ENCODE assay signal across 35 cellular contexts in genomic region chr1:178076607-178077006, GRCh38. TPM values are rescaled to one million over a fixed set of nuclear protein-coding genes. Genes with fewer than 3 reads are reported as not detected.
"Had no signal": no experiment of that assay in that cellular context is flagged by ENCODE, and none has a peak within 500 bp of the region (broad histone marks: within the 10 kb centered on the region; RNA-seq: fewer than 3 reads in every experiment).

No MANE protein-coding gene starts in this region.

- H3K9me3 ChIP-seq: ascending aorta had no signal

- ATAC-seq: activated CD4-positive, alpha-beta T cell treated with anti-CD3 and anti-CD28 coated beads for 36 hours; activated CD4-positive, CD25-positive, alpha-beta regulatory T cell treated with anti-CD3 and anti-CD28 coated beads, Interleukin-2, amount 50 U/mL, for 24 hours; activated CD8-positive, alpha-beta memory T cell treated with anti-CD3 and anti-CD28 coated beads, Interleukin-2, amount 10 ng/mL, durations not matched to agents 7 days and 5 days; activated CD8-positive, alpha-beta T cell treated with anti-CD3 and anti-CD28 coated beads, Interleukin-2, amount 10 ng/mL, durations not matched to agents 7 days and 5 days; activated naive CD8-positive, alpha-beta T cell treated with anti-CD3 and anti-CD28 coated beads, Interleukin-2, amount 50 U/mL, for 24 hours; T-cell; T-helper 17 cell had no signal

- H3K27ac ChIP-seq: ascending aorta, cardiac muscle cell, VCaP had no signal

- H3K4me3 ChIP-seq: ascending aorta, cardiac muscle cell had no signal

- H3K4me3 Mint-ChIP-seq: activated CD4-positive, alpha-beta memory T cell treated with anti-CD3 and anti-CD28 coated beads, Interleukin-2, amount 10 ng/mL, durations not matched to agents 7 days and 5 days; activated CD4-positive, alpha-beta T cell treated with anti-CD3 and anti-CD28 coated beads for 36 hours; activated CD4-positive, alpha-beta T cell treated with anti-CD3 and anti-CD28 coated beads, Interleukin-2, amount 10 ng/mL, durations not matched to agents 7 days and 5 days; activated CD8-positive, alpha-beta memory T cell treated with anti-CD3 and anti-CD28 coated beads, Interleukin-2, amount 10 ng/mL, durations not matched to agents 7 days and 5 days; activated CD8-positive, alpha-beta T cell treated with anti-CD3 and anti-CD28 coated beads, Interleukin-2, amount 10 ng/mL, durations not matched to agents 7 days and 5 days; activated naive CD4-positive, alpha-beta T cell treated with anti-CD3 and anti-CD28 coated beads, Interleukin-2, amount 10 ng/mL, durations not matched to agents 7 days and 5 days; activated naive CD4-positive, alpha-beta T cell treated with anti-CD3 and anti-CD28 coated beads, Interleukin-2, amount 50 U/mL, for 24 hours; activated naive CD8-positive, alpha-beta T cell; activated naive CD8-positive, alpha-beta T cell treated with anti-CD3 and anti-CD28 coated beads, Interleukin-2, amount 10 ng/mL, durations not matched to agents 7 days and 5 days; activated naive CD8-positive, alpha-beta T cell treated with anti-CD3 and anti-CD28 coated beads, Interleukin-2, amount 50 U/mL, for 24 hours; activated T-cell treated with anti-CD3 and anti-CD28 coated beads, Interleukin-2, amount 50 U/mL, for 24 hours; brain; central memory CD8-positive, alpha-beta T cell; T-cell; T-helper 17 cell had no signal

- H3K27ac Mint-ChIP-seq: activated CD4-positive, alpha-beta memory T cell treated with anti-CD3 and anti-CD28 coated beads, Interleukin-2, amount 10 ng/mL, durations not matched to agents 7 days and 5 days; activated CD4-positive, alpha-beta T cell treated with anti-CD3 and anti-CD28 coated beads for 36 hours; activated CD4-positive, alpha-beta T cell treated with anti-CD3 and anti-CD28 coated beads, Interleukin-2, amount 10 ng/mL, durations not matched to agents 7 days and 5 days; activated CD8-positive, alpha-beta memory T cell treated with anti-CD3 and anti-CD28 coated beads, Interleukin-2, amount 10 ng/mL, durations not matched to agents 7 days and 5 days; activated CD8-positive, alpha-beta T cell treated with anti-CD3 and anti-CD28 coated beads, Interleukin-2, amount 10 ng/mL, durations not matched to agents 7 days and 5 days; activated naive CD4-positive, alpha-beta T cell treated with anti-CD3 and anti-CD28 coated beads, Interleukin-2, amount 10 ng/mL, durations not matched to agents 7 days and 5 days; activated naive CD4-positive, alpha-beta T cell treated with anti-CD3 and anti-CD28 coated beads, Interleukin-2, amount 50 U/mL, for 24 hours; activated naive CD8-positive, alpha-beta T cell; activated naive CD8-positive, alpha-beta T cell treated with anti-CD3 and anti-CD28 coated beads, Interleukin-2, amount 10 ng/mL, durations not matched to agents 7 days and 5 days; activated naive CD8-positive, alpha-beta T cell treated with anti-CD3 and anti-CD28 coated beads, Interleukin-2, amount 50 U/mL, for 24 hours; activated T-cell treated with anti-CD3 and anti-CD28 coated beads, Interleukin-2, amount 50 U/mL, for 24 hours; activated T-helper 2 cell treated with anti-CD3 and anti-CD28 coated beads, Interferon-gamma antibody, Interleukin-2, Interleukin-4, amounts not matched to agents 10 μg/mL and 5 μg/mL and 100 μg/mL, durations not matched to agents 14 hours and 24 hours and 36 hours; T-cell; T-helper 17 cell had no signal

- H3K27me3 ChIP-seq: ascending aorta, cardiac muscle cell had no signal

- H3K9me3 Mint-ChIP-seq: activated CD4-positive, alpha-beta T cell treated with anti-CD3 and anti-CD28 coated beads, Interleukin-2, amount 10 ng/mL, durations not matched to agents 7 days and 5 days; activated naive CD4-positive, alpha-beta T cell treated with anti-CD3 and anti-CD28 coated beads, Interleukin-2, amount 50 U/mL, for 24 hours; activated naive CD8-positive, alpha-beta T cell treated with anti-CD3 and anti-CD28 coated beads, Interleukin-2, amount 10 ng/mL, durations not matched to agents 7 days and 5 days; activated T-cell treated with anti-CD3 and anti-CD28 coated beads, Interleukin-2, amount 50 U/mL, for 24 hours; activated T-helper 2 cell treated with anti-CD3 and anti-CD28 coated beads, Interferon-gamma antibody, Interleukin-2, Interleukin-4, amounts not matched to agents 10 μg/mL and 5 μg/mL and 100 μg/mL, durations not matched to agents 14 hours and 24 hours and 36 hours had no signal

- H3K27me3 Mint-ChIP-seq: activated CD4-positive, alpha-beta memory T cell treated with anti-CD3 and anti-CD28 coated beads, Interleukin-2, amount 10 ng/mL, durations not matched to agents 7 days and 5 days; activated CD4-positive, alpha-beta T cell treated with anti-CD3 and anti-CD28 coated beads, Interleukin-2, amount 10 ng/mL, durations not matched to agents 7 days and 5 days; activated CD8-positive, alpha-beta memory T cell treated with anti-CD3 and anti-CD28 coated beads, Interleukin-2, amount 10 ng/mL, durations not matched to agents 7 days and 5 days; activated naive CD4-positive, alpha-beta T cell treated with anti-CD3 and anti-CD28 coated beads, Interleukin-2, amount 10 ng/mL, durations not matched to agents 7 days and 5 days; activated naive CD8-positive, alpha-beta T cell treated with anti-CD3 and anti-CD28 coated beads, Interleukin-2, amount 10 ng/mL, durations not matched to agents 7 days and 5 days; activated T-cell treated with anti-CD3 and anti-CD28 coated beads, Interleukin-2, amount 50 U/mL, for 24 hours; brain; central memory CD8-positive, alpha-beta T cell; T-cell; T-helper 17 cell had no signal

- H3K4me1 ChIP-seq: ascending aorta had no signal

- DNase-seq: activated CD4-positive, alpha-beta memory T cell treated with anti-CD3 and anti-CD28 coated beads, Interleukin-2, amount 10 ng/mL, durations not matched to agents 7 days and 5 days; activated CD4-positive, alpha-beta T cell treated with anti-CD3 and anti-CD28 coated beads for 1 hour; activated CD4-positive, alpha-beta T cell treated with anti-CD3 and anti-CD28 coated beads for 36 hours; activated CD4-positive, alpha-beta T cell treated with anti-CD3 and anti-CD28 coated beads for 48 hours; activated CD4-positive, alpha-beta T cell treated with anti-CD3 and anti-CD28 coated beads, Interleukin-2, amount 10 ng/mL, durations not matched to agents 7 days and 5 days; activated CD4-positive, alpha-beta T cell treated with anti-CD3 and anti-CD28 coated beads, Interleukin-2, amount 50 U/mL, for 48 hours; activated CD4-positive, CD25-positive, alpha-beta regulatory T cell; activated CD8-positive, alpha-beta memory T cell treated with anti-CD3 and anti-CD28 coated beads for 24 hours; activated CD8-positive, alpha-beta memory T cell treated with anti-CD3 and anti-CD28 coated beads, Interleukin-2, amount 10 ng/mL, durations not matched to agents 7 days and 5 days; activated CD8-positive, alpha-beta memory T cell treated with anti-CD3 and anti-CD28 coated beads, Interleukin-2, amount 50 U/mL, for 48 hours; activated CD8-positive, alpha-beta T cell treated with anti-CD3 and anti-CD28 coated beads, Interleukin-2, amount 10 ng/mL, durations not matched to agents 7 days and 5 days; activated effector memory CD4-positive, alpha-beta T cell treated with Interleukin-2 at 50 U/mL for 16 hours; activated gamma-delta T cell; activated naive CD4-positive, alpha-beta T cell treated with anti-CD3 and anti-CD28 coated beads, Interleukin-2, amount 10 ng/mL, durations not matched to agents 7 days and 5 days; activated naive CD4-positive, alpha-beta T cell treated with Interleukin-2 at 50 U/mL for 16 hours; activated naive CD8-positive, alpha-beta T cell treated with anti-CD3 and anti-CD28 coated beads, Interleukin-2, amount 10 ng/mL, durations not matched to agents 7 days and 5 days; activated naive CD8-positive, alpha-beta T cell treated with anti-CD3 and anti-CD28 coated beads, Interleukin-2, amount 50 U/mL, for 24 hours; activated T-cell treated with anti-CD3 and anti-CD28 coated beads, Interleukin-2, amount 50 U/mL, for 24 hours; activated T-cell treated with anti-CD3 and anti-CD28 coated beads, Interleukin-2, amount 50 U/mL, for 48 hours; amygdala; anterior cingulate cortex; caudate nucleus; cerebellar nuclear complex; T-cell; T-helper 17 cell had no signal

- H3K4me1 Mint-ChIP-seq: activated CD4-positive, alpha-beta memory T cell treated with anti-CD3 and anti-CD28 coated beads, Interleukin-2, amount 10 ng/mL, durations not matched to agents 7 days and 5 days; activated CD4-positive, alpha-beta T cell treated with anti-CD3 and anti-CD28 coated beads for 36 hours; activated CD4-positive, alpha-beta T cell treated with anti-CD3 and anti-CD28 coated beads, Interleukin-2, amount 10 ng/mL, durations not matched to agents 7 days and 5 days; activated CD8-positive, alpha-beta memory T cell treated with anti-CD3 and anti-CD28 coated beads, Interleukin-2, amount 10 ng/mL, durations not matched to agents 7 days and 5 days; activated naive CD4-positive, alpha-beta T cell treated with anti-CD3 and anti-CD28 coated beads, Interleukin-2, amount 10 ng/mL, durations not matched to agents 7 days and 5 days; activated naive CD4-positive, alpha-beta T cell treated with anti-CD3 and anti-CD28 coated beads, Interleukin-2, amount 50 U/mL, for 24 hours; activated naive CD8-positive, alpha-beta T cell treated with anti-CD3 and anti-CD28 coated beads, Interleukin-2, amount 10 ng/mL, durations not matched to agents 7 days and 5 days; activated naive CD8-positive, alpha-beta T cell treated with anti-CD3 and anti-CD28 coated beads, Interleukin-2, amount 50 U/mL, for 24 hours; central memory CD8-positive, alpha-beta T cell; T-cell; T-helper 17 cell had no signal

- H3K36me3 ChIP-seq: ascending aorta, cardiac muscle cell had no signal

- H3K36me3 Mint-ChIP-seq: activated CD8-positive, alpha-beta memory T cell treated with anti-CD3 and anti-CD28 coated beads, Interleukin-2, amount 10 ng/mL, durations not matched to agents 7 days and 5 days; activated naive CD4-positive, alpha-beta T cell treated with anti-CD3 and anti-CD28 coated beads, Interleukin-2, amount 10 ng/mL, durations not matched to agents 7 days and 5 days; activated naive CD4-positive, alpha-beta T cell treated with anti-CD3 and anti-CD28 coated beads, Interleukin-2, amount 50 U/mL, for 24 hours; activated naive CD8-positive, alpha-beta T cell; activated naive CD8-positive, alpha-beta T cell treated with anti-CD3 and anti-CD28 coated beads, Interleukin-2, amount 10 ng/mL, durations not matched to agents 7 days and 5 days; brain; T-cell had no signal

RNA-seq across cellular contexts. Expression of gene RASAL2, which starts 17.3 kb away (rescaled TPM):
- total RNA-seq: activated CD4-positive, alpha-beta memory T cell treated with anti-CD3 and anti-CD28 coated beads, Interleukin-2, amount 10 ng/mL, durations not matched to agents 7 days and 5 days; activated CD4-positive, alpha-beta T cell treated with anti-CD3 and anti-CD28 coated beads for 36 hours; activated CD4-positive, alpha-beta T cell treated with anti-CD3 and anti-CD28 coated beads, Interleukin-2, amount 10 ng/mL, durations not matched to agents 7 days and 5 days; activated CD8-positive, alpha-beta memory T cell treated with anti-CD3 and anti-CD28 coated beads, Interleukin-2, amount 10 ng/mL, durations not matched to agents 7 days and 5 days; activated CD8-positive, alpha-beta T cell treated with anti-CD3 and anti-CD28 coated beads, Interleukin-2, amount 10 ng/mL, durations not matched to agents 7 days and 5 days; T-helper 1 cell treated with Interleukin-12 subunit alpha and Interleukin-12 subunit beta and Interleukin-4 antibody, amounts not matched to agents 30 ng/mL and 1 ng/mL, for 36 hours had no signal
